2 cellular contexts compared by ENCODE assay signal in the genomic region with DNA sequence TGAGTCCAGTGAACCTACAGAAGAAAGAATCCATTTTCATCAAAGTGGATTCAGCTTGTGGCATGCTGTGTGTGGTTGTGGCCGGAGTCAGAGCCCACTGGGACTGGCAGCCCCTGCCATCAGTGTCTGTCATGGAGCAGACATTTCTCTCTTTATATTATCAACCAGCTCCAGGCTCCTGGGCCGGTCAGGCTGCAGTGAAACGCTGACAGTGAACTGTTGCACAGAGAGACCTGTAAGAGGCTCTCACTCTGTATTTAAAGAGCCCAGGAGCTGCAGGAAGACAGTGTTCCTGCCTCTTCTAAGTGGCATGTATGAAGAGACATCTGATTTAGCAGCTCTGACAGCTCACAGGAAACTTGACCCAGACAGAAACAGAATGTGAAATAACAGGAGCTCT.
TF ChIP-seq lines count a peak whose summit lies in the region.

No MANE protein-coding gene starts in this region.

TF ChIP-seq in A549, 52 proteins besides CTCF, POLR2A, EP300 and RAD21 (continued from another document):
- no peak for TF ChIP-seq FOSL2 (IDR thresholded peaks at IDR 0.05)
- no peak for TF ChIP-seq FOSL2 (CRISPR knock-in tag; IDR thresholded peaks at IDR 0.05)
- TF ChIP-seq, protein P1, sequence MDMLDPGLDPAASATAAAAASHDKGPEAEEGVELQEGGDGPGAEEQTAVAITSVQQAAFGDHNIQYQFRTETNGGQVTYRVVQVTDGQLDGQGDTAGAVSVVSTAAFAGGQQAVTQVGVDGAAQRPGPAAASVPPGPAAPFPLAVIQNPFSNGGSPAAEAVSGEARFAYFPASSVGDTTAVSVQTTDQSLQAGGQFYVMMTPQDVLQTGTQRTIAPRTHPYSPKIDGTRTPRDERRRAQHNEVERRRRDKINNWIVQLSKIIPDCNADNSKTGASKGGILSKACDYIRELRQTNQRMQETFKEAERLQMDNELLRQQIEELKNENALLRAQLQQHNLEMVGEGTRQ (IDR thresholded peaks at IDR 0.05): no peak
- no peak for TF ChIP-seq CEBPB (IDR thresholded peaks at IDR 0.05)
- TF ChIP-seq HES2 (IDR thresholded peaks at IDR 0.05): no peak
- no peak for TF ChIP-seq TP53 (CRISPR knock-in tag; IDR thresholded peaks at IDR 0.05)
- TF ChIP-seq, protein P2, sequence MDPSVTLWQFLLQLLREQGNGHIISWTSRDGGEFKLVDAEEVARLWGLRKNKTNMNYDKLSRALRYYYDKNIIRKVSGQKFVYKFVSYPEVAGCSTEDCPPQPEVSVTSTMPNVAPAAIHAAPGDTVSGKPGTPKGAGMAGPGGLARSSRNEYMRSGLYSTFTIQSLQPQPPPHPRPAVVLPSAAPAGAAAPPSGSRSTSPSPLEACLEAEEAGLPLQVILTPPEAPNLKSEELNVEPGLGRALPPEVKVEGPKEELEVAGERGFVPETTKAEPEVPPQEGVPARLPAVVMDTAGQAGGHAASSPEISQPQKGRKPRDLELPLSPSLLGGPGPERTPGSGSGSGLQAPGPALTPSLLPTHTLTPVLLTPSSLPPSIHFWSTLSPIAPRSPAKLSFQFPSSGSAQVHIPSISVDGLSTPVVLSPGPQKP (IDR thresholded peaks at IDR 0.05; ENCODE audit: low read depth, low read length): no peak
- no peak for TF ChIP-seq MAZ (IDR thresholded peaks at IDR 0.05; ENCODE audit: borderline replicate concordance, low read depth, low read length)
- no peak for TF ChIP-seq HMGXB4 (CRISPR knock-in tag; IDR thresholded peaks at IDR 0.05; ENCODE audit: borderline replicate concordance)

TF ChIP-seq in WTC11, 78 proteins besides CTCF, POLR2A, EP300 and RAD21:
- TF ChIP-seq, protein P3, sequence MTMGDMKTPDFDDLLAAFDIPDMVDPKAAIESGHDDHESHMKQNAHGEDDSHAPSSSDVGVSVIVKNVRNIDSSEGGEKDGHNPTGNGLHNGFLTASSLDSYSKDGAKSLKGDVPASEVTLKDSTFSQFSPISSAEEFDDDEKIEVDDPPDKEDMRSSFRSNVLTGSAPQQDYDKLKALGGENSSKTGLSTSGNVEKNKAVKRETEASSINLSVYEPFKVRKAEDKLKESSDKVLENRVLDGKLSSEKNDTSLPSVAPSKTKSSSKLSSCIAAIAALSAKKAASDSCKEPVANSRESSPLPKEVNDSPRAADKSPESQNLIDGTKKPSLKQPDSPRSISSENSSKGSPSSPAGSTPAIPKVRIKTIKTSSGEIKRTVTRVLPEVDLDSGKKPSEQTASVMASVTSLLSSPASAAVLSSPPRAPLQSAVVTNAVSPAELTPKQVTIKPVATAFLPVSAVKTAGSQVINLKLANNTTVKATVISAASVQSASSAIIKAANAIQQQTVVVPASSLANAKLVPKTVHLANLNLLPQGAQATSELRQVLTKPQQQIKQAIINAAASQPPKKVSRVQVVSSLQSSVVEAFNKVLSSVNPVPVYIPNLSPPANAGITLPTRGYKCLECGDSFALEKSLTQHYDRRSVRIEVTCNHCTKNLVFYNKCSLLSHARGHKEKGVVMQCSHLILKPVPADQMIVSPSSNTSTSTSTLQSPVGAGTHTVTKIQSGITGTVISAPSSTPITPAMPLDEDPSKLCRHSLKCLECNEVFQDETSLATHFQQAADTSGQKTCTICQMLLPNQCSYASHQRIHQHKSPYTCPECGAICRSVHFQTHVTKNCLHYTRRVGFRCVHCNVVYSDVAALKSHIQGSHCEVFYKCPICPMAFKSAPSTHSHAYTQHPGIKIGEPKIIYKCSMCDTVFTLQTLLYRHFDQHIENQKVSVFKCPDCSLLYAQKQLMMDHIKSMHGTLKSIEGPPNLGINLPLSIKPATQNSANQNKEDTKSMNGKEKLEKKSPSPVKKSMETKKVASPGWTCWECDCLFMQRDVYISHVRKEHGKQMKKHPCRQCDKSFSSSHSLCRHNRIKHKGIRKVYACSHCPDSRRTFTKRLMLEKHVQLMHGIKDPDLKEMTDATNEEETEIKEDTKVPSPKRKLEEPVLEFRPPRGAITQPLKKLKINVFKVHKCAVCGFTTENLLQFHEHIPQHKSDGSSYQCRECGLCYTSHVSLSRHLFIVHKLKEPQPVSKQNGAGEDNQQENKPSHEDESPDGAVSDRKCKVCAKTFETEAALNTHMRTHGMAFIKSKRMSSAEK (CRISPR knock-in tag; IDR thresholded peaks at IDR 0.05; ENCODE audit: borderline replicate concordance): no peak
- TF ChIP-seq SMAD4 (CRISPR knock-in tag; IDR thresholded peaks at IDR 0.05): no peak
- TF ChIP-seq ZNF219 (CRISPR knock-in tag; IDR thresholded peaks at IDR 0.05; ENCODE audit: borderline replicate concordance): no peak
- no peak for TF ChIP-seq KAT7 (CRISPR knock-in tag; IDR thresholded peaks at IDR 0.05; ENCODE audit: borderline replicate concordance)
- TF ChIP-seq JAZF1 (CRISPR knock-in tag; IDR thresholded peaks at IDR 0.05): no peak
- TF ChIP-seq NR3C1 (CRISPR knock-in tag; conservative IDR thresholded peaks at IDR 0.05; ENCODE audit: low read depth): no peak
- no peak for TF ChIP-seq SMAD3 (CRISPR knock-in tag; IDR thresholded peaks at IDR 0.05; ENCODE audit: borderline replicate concordance)
- TF ChIP-seq, protein P4, sequence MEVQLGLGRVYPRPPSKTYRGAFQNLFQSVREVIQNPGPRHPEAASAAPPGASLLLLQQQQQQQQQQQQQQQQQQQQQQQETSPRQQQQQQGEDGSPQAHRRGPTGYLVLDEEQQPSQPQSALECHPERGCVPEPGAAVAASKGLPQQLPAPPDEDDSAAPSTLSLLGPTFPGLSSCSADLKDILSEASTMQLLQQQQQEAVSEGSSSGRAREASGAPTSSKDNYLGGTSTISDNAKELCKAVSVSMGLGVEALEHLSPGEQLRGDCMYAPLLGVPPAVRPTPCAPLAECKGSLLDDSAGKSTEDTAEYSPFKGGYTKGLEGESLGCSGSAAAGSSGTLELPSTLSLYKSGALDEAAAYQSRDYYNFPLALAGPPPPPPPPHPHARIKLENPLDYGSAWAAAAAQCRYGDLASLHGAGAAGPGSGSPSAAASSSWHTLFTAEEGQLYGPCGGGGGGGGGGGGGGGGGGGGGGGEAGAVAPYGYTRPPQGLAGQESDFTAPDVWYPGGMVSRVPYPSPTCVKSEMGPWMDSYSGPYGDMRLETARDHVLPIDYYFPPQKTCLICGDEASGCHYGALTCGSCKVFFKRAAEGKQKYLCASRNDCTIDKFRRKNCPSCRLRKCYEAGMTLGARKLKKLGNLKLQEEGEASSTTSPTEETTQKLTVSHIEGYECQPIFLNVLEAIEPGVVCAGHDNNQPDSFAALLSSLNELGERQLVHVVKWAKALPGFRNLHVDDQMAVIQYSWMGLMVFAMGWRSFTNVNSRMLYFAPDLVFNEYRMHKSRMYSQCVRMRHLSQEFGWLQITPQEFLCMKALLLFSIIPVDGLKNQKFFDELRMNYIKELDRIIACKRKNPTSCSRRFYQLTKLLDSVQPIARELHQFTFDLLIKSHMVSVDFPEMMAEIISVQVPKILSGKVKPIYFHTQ (CRISPR knock-in tag; IDR thresholded peaks at IDR 0.05): no peak
- TF ChIP-seq ZNF138 (CRISPR knock-in tag; conservative IDR thresholded peaks at IDR 0.05): no peak
- no peak for TF ChIP-seq FOXK1 (CRISPR knock-in tag; IDR thresholded peaks at IDR 0.05)
- TF ChIP-seq GRHL2 (CRISPR knock-in tag; IDR thresholded peaks at IDR 0.05; ENCODE audit: insufficient replicate concordance, severe bottlenecking): no peak
- TF ChIP-seq ZMAT4 (CRISPR knock-in tag; IDR thresholded peaks at IDR 0.05): no peak
